In the genomic region with DNA sequence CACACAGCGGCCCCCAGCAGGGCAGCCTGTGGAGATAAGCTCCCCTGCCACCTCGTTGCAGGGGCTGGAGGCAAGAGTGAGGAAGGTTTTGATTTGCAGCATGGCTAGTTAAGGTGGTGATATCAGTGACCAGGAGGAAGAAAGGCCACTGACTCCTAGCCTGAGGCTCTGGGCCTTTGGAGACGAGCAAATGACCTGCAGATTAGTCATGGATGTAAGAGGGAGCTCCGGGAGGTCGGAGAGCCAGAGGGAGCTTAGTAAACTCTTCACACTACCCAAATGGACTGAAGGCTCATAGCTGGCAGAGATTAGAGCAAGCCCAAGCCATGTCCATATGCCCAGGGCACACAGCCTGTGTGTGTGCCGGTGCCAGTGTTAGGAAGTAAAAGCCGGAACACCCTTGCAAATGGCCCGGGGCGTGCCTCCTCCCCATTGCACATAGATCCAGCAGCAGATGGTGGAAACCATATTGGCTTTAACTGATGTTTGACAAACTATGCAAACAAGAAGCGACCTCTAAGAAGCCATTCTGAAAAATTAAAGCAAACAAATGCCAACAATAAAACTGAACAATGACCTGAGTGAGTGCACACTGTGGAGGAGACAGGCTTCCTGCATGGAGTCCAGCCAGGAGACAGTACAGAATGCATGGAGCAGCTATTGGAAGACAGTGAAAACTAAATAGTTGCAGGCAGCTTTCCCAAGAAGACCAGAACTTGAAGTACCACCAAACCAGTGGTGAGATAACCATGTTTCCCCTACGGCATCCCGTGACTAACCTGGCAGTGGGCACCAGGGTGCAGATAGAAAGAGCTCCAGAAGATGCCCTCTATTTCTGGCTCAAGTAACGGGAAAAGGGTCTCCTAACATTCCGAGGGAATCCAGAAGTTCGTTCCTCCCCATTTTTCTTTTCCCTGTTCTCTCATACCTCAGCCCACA, we compare ENCODE assay signal across 8 cellular contexts. TPM values are rescaled to one million over a fixed set of nuclear protein-coding genes. Genes with fewer than 3 reads are reported as not detected.
DNase-seq lines count a peak whose midpoint lies in the region; ATAC-seq, FAIRE-seq and TF ChIP-seq lines count a peak whose summit lies in the region.
"Not testable (repeated sequence)": the region's sequence is repeated elsewhere in the genome, so short reads cannot be mapped to it uniquely, and the experiment has no call there.

No MANE protein-coding gene starts in this region.

- not testable (repeated sequence) for H3F3A ChIP-seq in PC-3 (ENCODE audit: low read length, unreplicated experiment)

- not testable (repeated sequence) for H2AK5ac ChIP-seq in mesendoderm (ENCODE audit: low read length)

- not testable (repeated sequence) for FAIRE-seq in A549 (lab: Jason Lieb, UNC)

- not testable (repeated sequence) for H3K79me2 ChIP-seq in PC-3 (ENCODE audit: low read length); mesendoderm (ENCODE audit: control insufficient read depth, insufficient read depth, low read length)

- not testable (repeated sequence) for H2AFZ ChIP-seq in PC-3 (ENCODE audit: low read length)

- not testable (repeated sequence) for H3K79me1 ChIP-seq in mesendoderm (ENCODE audit: low read length)

- H3K9ac ChIP-seq in PC-3 (ENCODE audit: low read length); mesendoderm (ENCODE audit: low read length): not testable (repeated sequence)

- H3K4me1 ChIP-seq in A549; PC-3 (ENCODE audit: insufficient read depth, low read length); mesendoderm (ENCODE audit: control insufficient read depth, low read depth, low read length): not testable (repeated sequence)

- H3K36me3 ChIP-seq in PC-3 (ENCODE audit: low read depth, low read length); mesendoderm (ENCODE audit: control insufficient read depth, insufficient read depth, low read length): not testable (repeated sequence)

- intact Hi-C loops in PC-3 (cut with micrococcal nuclease), result not testable (repeated sequence)

- H3K9me2 ChIP-seq in PC-3 (replicated peaks; ENCODE audit: low read length), result not testable (repeated sequence)

- 65% methylated on average over 5 of the region's 15 CpGs for WGBS in A549 (ENCODE audit: missing lambda C conversion rate)
- no CpG with 5 or more reads among the region's 15 CpGs for WGBS in mesendoderm (ENCODE audit: extremely low coverage, insufficient coverage, low lambda C conversion rate)

- not testable (repeated sequence) for TF ChIP-seq CTCF in A549 (IDR thresholded peaks at IDR 0.05); PC-3 (conservative IDR thresholded peaks at IDR 0.05; ENCODE audit: low read depth, low read length); VCaP (conservative IDR thresholded peaks at IDR 0.05)

- not testable (repeated sequence) for TF ChIP-seq POLR2A in A549 (IDR thresholded peaks at IDR 0.05; ENCODE audit: low read length)

- not testable (repeated sequence) for H3K4me3 ChIP-seq in A549; PC-3 (ENCODE audit: low read length); mesendoderm (ENCODE audit: low read length)

- not testable (repeated sequence) for TF ChIP-seq RAD21 in A549 (conservative IDR thresholded peaks at IDR 0.05 in 1 of 2, IDR thresholded peaks at IDR 0.05 in 1 of 2)

- POLR2A ChIA-PET in A549 (lab: Yijun Ruan, JAX); PC-3 (lab: Charles Lee; ENCODE audit: unreplicated experiment): not testable (repeated sequence)

- not testable (repeated sequence) for H2BK15ac ChIP-seq in mesendoderm (replicated peaks; ENCODE audit: low read depth)

- not testable (repeated sequence) for H3K18ac ChIP-seq in mesendoderm (ENCODE audit: low read length)

- H4K8ac ChIP-seq in mesendoderm (ENCODE audit: low read depth, low read length), result not testable (repeated sequence)

- not testable (repeated sequence) for H3K9me3 ChIP-seq in A549; PC-3 (ENCODE audit: low read length)

- DNase-seq in A549 (ENCODE audit: low read depth in 1 of 2, low spot score in 1 of 2), result not testable (repeated sequence)
- peak; percentile 65 for DNase-seq in ELR (ENCODE audit: low read depth)
- peak; percentile 44 for DNase-seq in NCI-H146 treated with DMSO at 0.1 percent for 48 hours (lab: John Stamatoyannopoulos, UW; ENCODE audit: unreplicated experiment)
- DNase-seq in NCI-H345 treated with DMSO at 0.1 percent for 48 hours (lab: John Stamatoyannopoulos, UW; ENCODE audit: unreplicated experiment), result peak; percentile 9
- peak; percentile 66 for DNase-seq in PC-3
- peak; percentile 36 for DNase-seq in glomerular visceral epithelial cell (ENCODE audit: extremely low spot score)
- DNase-seq in mesendoderm, result peak; percentile 14

- not testable (repeated sequence) for H3K56ac ChIP-seq in mesendoderm (ENCODE audit: low read length)

- H4K20me1 ChIP-seq in PC-3 (ENCODE audit: low read length), result not testable (repeated sequence)

- not testable (repeated sequence) for BruUV-seq in PC-3 (replicated peaks; lab: Mats Ljungman, UMichigan)

- not testable (repeated sequence) for H3K4ac ChIP-seq in mesendoderm (ENCODE audit: low read depth, low read length)

- not testable (repeated sequence) for H2BK5ac ChIP-seq in mesendoderm (ENCODE audit: low read length)

- H3K4me2 ChIP-seq in A549; PC-3 (ENCODE audit: low read length); mesendoderm (ENCODE audit: low read length): not testable (repeated sequence)

- CTCF ChIA-PET in A549 (lab: Yijun Ruan, JAX); PC-3 (lab: Charles Lee): not testable (repeated sequence)

- H4K5ac ChIP-seq in mesendoderm (ENCODE audit: low read length), result not testable (repeated sequence)

- not testable (repeated sequence) for H2BK120ac ChIP-seq in mesendoderm (ENCODE audit: low read depth, low read length)

- ATAC-seq in A549, result peak; percentile 68 to 70
- ATAC-seq in PC-3, result peak; percentile 87

- TF ChIP-seq EP300 in A549 (IDR thresholded peaks at IDR 0.05), result not testable (repeated sequence)

- H3K23ac ChIP-seq in mesendoderm (ENCODE audit: low read length), result not testable (repeated sequence)

- not testable (repeated sequence) for H3K27me3 ChIP-seq in PC-3 (ENCODE audit: low read length); mesendoderm (ENCODE audit: insufficient read depth, low read length, poor library complexity)

- not testable (repeated sequence) for H3K27ac ChIP-seq in A549; mesendoderm (ENCODE audit: low read depth, low read length)
- H3K27ac ChIP-seq in PC-3 (ENCODE audit: low read length) (peak overlapping the region; percentile 10), VCaP (peak overlapping the region; percentile 66)

RNA-seq across cellular contexts. Expression of a gene that starts 30.2 kb away (rescaled TPM):
- polyA plus RNA-seq in A549 (2011; rRNA removed), result 30.9 and 31.1 TPM in 2 replicates
- 3.1 and 3.2 TPM in 2 replicates for polyA plus RNA-seq in A549 (2012; cell fraction: cytosol; rRNA removed)
- polyA plus RNA-seq in A549 (2012; cell fraction: nucleus; rRNA removed), result 4.4 and 6.6 TPM in 2 replicates
- 16.5 to 19.1 TPM (median 16.9 TPM) in 3 replicates for polyA plus RNA-seq in A549 (2017; fragmentation: RNase III; extraction: RNeasy Plus Mini Kit Qiagen cat#74134 plus additional on column Dnase treatment)
- 24.7 and 25.8 TPM in 2 replicates for polyA minus RNA-seq in A549 (2011; rRNA and poly(A)+ RNA removed)
- total RNA-seq in PC-3 (2014; rRNA removed), result 39.9 and 42.2 TPM in 2 replicates
- 35.6 TPM for polyA plus RNA-seq in mesendoderm (2013, experiment 1 of 2)
- 34.0 TPM for polyA plus RNA-seq in mesendoderm (2013, experiment 2 of 2)
